Comparison of ENCODE assay signal across 23 cellular contexts in genomic region chr1:235133086-235133485, GRCh38. TPM values are rescaled to one million over a fixed set of nuclear protein-coding genes. Genes with fewer than 3 reads are reported as not detected.
DNase-seq lines count a peak whose midpoint lies in the region; ATAC-seq lines count a peak whose summit lies in the region.
"Had no signal": no experiment of that assay in that cellular context is flagged by ENCODE, and none has a peak within 500 bp of the region (broad histone marks: within the 10 kb centered on the region; RNA-seq: fewer than 3 reads in every experiment).

No MANE protein-coding gene starts in this region.

- H3K9me3 ChIP-seq in CD4-positive, alpha-beta memory T cell (ENCODE audit: control insufficient read depth in 1 of 2, low read length in 2 of 2) = no peaks in the 10 kb centered on the region
- H3K9me3 ChIP-seq: BE2C had no signal

- no peaks in the 10 kb centered on the region for H3K27me3 ChIP-seq in CD4-positive, alpha-beta memory T cell (ENCODE audit: insufficient read depth, low read length)
- H3K27me3 ChIP-seq: BE2C had no signal

- no peaks in the 10 kb centered on the region for H3K9me3 Mint-ChIP-seq in activated T-cell treated with anti-CD3 and anti-CD28 coated beads, Interleukin-2, amount 50 U/mL, for 24 hours
- H3K9me3 Mint-ChIP-seq in activated T-cell treated with anti-CD3 and anti-CD28 coated beads, Interleukin-2, amount 50 U/mL, for 4 hours = no peaks in the 10 kb centered on the region
- H3K9me3 Mint-ChIP-seq in CD4-positive, alpha-beta memory T cell = peaks cover 0 to 2% (median 0%) of the 10 kb centered on the region in 8 donors
- no peaks in the 10 kb centered on the region for H3K9me3 Mint-ChIP-seq in activated T-helper 17 cell treated with anti-CD3 and anti-CD28 coated beads, Interleukin-2, amount 50 U/mL, for 72 hours
- H3K9me3 Mint-ChIP-seq in naive thymus-derived CD8-positive, alpha-beta T cell = no peaks in the 10 kb centered on the region
- H3K9me3 Mint-ChIP-seq: CD8-positive, alpha-beta memory T cell had no signal

- DNase-seq in activated T-cell treated with anti-CD3 and anti-CD28 coated beads, Interleukin-2, amount 50 U/mL, for 24 hours = no peak
- no peak for DNase-seq in activated T-cell treated with anti-CD3 and anti-CD28 coated beads, Interleukin-2, amount 50 U/mL, for 4 hours
- DNase-seq in CD4-positive, alpha-beta memory T cell = no peak
- DNase-seq in naive thymus-derived CD8-positive, alpha-beta T cell = no peak
- no peak for DNase-seq in sciatic nerve (ENCODE audit: low spot score)
- DNase-seq: BE2C; CD8-positive, alpha-beta memory T cell; DMS53; EL; GOT3; IMR-90; Karpas-422; NCI-H1436; NCI-H1930; NCI-H226; NCI-H524 treated with DMSO at 0.1 percent for 48 hours; RPMI8226; SIG-M5 had no signal

- H3K4me1 ChIP-seq in CD4-positive, alpha-beta memory T cell (ENCODE audit: insufficient read depth, low read length) = peaks cover 7% of the 10 kb centered on the region

- H3K27me3 Mint-ChIP-seq in activated T-cell treated with anti-CD3 and anti-CD28 coated beads, Interleukin-2, amount 50 U/mL, for 24 hours = no peaks in the 10 kb centered on the region
- no peaks in the 10 kb centered on the region for H3K27me3 Mint-ChIP-seq in activated T-cell treated with anti-CD3 and anti-CD28 coated beads, Interleukin-2, amount 50 U/mL, for 4 hours (ENCODE audit: low read depth)
- no peaks in the 10 kb centered on the region for H3K27me3 Mint-ChIP-seq in CD4-positive, alpha-beta memory T cell
- no peaks in the 10 kb centered on the region for H3K27me3 Mint-ChIP-seq in activated T-helper 17 cell treated with anti-CD3 and anti-CD28 coated beads, Interleukin-2, amount 50 U/mL, for 72 hours
- no peaks in the 10 kb centered on the region for H3K27me3 Mint-ChIP-seq in naive thymus-derived CD8-positive, alpha-beta T cell
- H3K27me3 Mint-ChIP-seq: CD8-positive, alpha-beta memory T cell had no signal

- POLR2A ChIA-PET in CD4-positive, alpha-beta memory T cell (lab: Charles Lee; ENCODE audit: partially characterized antibody) = interaction anchor here (1.3 kb wide), 1 partner anchor 28 kb away, joined by 5 read pairs; the partner anchor contains the start of gene RBM34
- POLR2A ChIA-PET in naive thymus-derived CD8-positive, alpha-beta T cell (lab: Charles Lee) = no interaction called here

- H3K4me3 ChIP-seq in CD4-positive, alpha-beta memory T cell (ENCODE audit: low read length in 2 of 2) = no peak overlapping the region
- H3K4me3 ChIP-seq: GM12878 had no signal

- H3K36me3 ChIP-seq in CD4-positive, alpha-beta memory T cell (ENCODE audit: insufficient read depth, low read length) = peaks cover 28% of the 10 kb centered on the region

- intact Hi-C loops in CD4-positive, alpha-beta memory T cell (cut with micrococcal nuclease) = no loop called here
- intact Hi-C loops in sciatic nerve (cut with DNase I) = no loop called here

- H3K4me1 Mint-ChIP-seq in activated T-cell treated with anti-CD3 and anti-CD28 coated beads, Interleukin-2, amount 50 U/mL, for 24 hours (ENCODE audit: low read depth) = peaks cover 18% of the 10 kb centered on the region
- peaks cover 4% of the 10 kb centered on the region for H3K4me1 Mint-ChIP-seq in activated T-cell treated with anti-CD3 and anti-CD28 coated beads, Interleukin-2, amount 50 U/mL, for 4 hours (ENCODE audit: low read depth)
- H3K4me1 Mint-ChIP-seq in CD4-positive, alpha-beta memory T cell = peaks cover 0 to 17% (median 4%) of the 10 kb centered on the region in 4 donors
- H3K4me1 Mint-ChIP-seq in activated T-helper 17 cell treated with anti-CD3 and anti-CD28 coated beads, Interleukin-2, amount 50 U/mL, for 72 hours = no peaks in the 10 kb centered on the region
- H3K4me1 Mint-ChIP-seq in naive thymus-derived CD8-positive, alpha-beta T cell = peaks cover 2 to 10% (median 8%) of the 10 kb centered on the region in 4 donors

- H3K36me3 Mint-ChIP-seq in activated T-cell treated with anti-CD3 and anti-CD28 coated beads, Interleukin-2, amount 50 U/mL, for 24 hours (ENCODE audit: low read depth) = peaks cover 89% of the 10 kb centered on the region
- peaks cover 30% of the 10 kb centered on the region for H3K36me3 Mint-ChIP-seq in activated T-cell treated with anti-CD3 and anti-CD28 coated beads, Interleukin-2, amount 50 U/mL, for 4 hours (ENCODE audit: insufficient read depth)
- peaks cover 32 to 68% of the 10 kb centered on the region in 2 donors for H3K36me3 Mint-ChIP-seq in CD4-positive, alpha-beta memory T cell
- H3K36me3 Mint-ChIP-seq in activated T-helper 17 cell treated with anti-CD3 and anti-CD28 coated beads, Interleukin-2, amount 50 U/mL, for 72 hours (ENCODE audit: low read depth) = peaks cover 83% of the 10 kb centered on the region
- H3K36me3 Mint-ChIP-seq in naive thymus-derived CD8-positive, alpha-beta T cell = peaks cover 10 to 64% (median 20%) of the 10 kb centered on the region in 3 donors

- ATAC-seq in activated T-cell treated with anti-CD3 and anti-CD28 coated beads, Interleukin-2, amount 50 U/mL, for 4 hours = no peak
- ATAC-seq in activated T-helper 17 cell treated with anti-CD3 and anti-CD28 coated beads, Interleukin-2, amount 50 U/mL, for 72 hours (replicated peaks) = no peak
- ATAC-seq in naive thymus-derived CD8-positive, alpha-beta T cell = no peak
- ATAC-seq in HG03571 (IDR thresholded peaks at IDR 0.05; ENCODE audit: unreplicated experiment) (no peak), GM21447 (IDR thresholded peaks at IDR 0.05; ENCODE audit: unreplicated experiment) (no peak), sciatic nerve (no peak)
- ATAC-seq: GM12878, HCT116 had no signal

- peak overlapping the region; percentile 58 for H3K27ac Mint-ChIP-seq in activated T-cell treated with anti-CD3 and anti-CD28 coated beads, Interleukin-2, amount 50 U/mL, for 24 hours
- peak overlapping the region in 4 of 7 donors; percentile 35 to 81 (median 70) for H3K27ac Mint-ChIP-seq in CD4-positive, alpha-beta memory T cell
- H3K27ac Mint-ChIP-seq in activated T-helper 17 cell treated with anti-CD3 and anti-CD28 coated beads, Interleukin-2, amount 50 U/mL, for 72 hours = peak overlapping the region; percentile 52
- peak overlapping the region in 7 of 10 donors; percentile 7 to 61 (median 14) for H3K27ac Mint-ChIP-seq in naive thymus-derived CD8-positive, alpha-beta T cell

- no peak overlapping the region for H3K27ac ChIP-seq in CD4-positive, alpha-beta memory T cell (ENCODE audit: low read depth, low read length)

- CTCF ChIA-PET in CD4-positive, alpha-beta memory T cell (lab: Charles Lee; ENCODE audit: partially characterized antibody) = interaction anchor here (0.6 to 1.7 kb wide), 4 partner anchors 11 to 648 kb away, joined by 3 to 5 read pairs (median 4); no protein-coding TSS in a partner anchor

- no peak overlapping the region for H3K4me3 Mint-ChIP-seq in activated T-cell treated with anti-CD3 and anti-CD28 coated beads, Interleukin-2, amount 50 U/mL, for 24 hours
- no peak overlapping the region for H3K4me3 Mint-ChIP-seq in activated T-cell treated with anti-CD3 and anti-CD28 coated beads, Interleukin-2, amount 50 U/mL, for 4 hours
- no peak overlapping the region for H3K4me3 Mint-ChIP-seq in CD4-positive, alpha-beta memory T cell
- no peak overlapping the region for H3K4me3 Mint-ChIP-seq in activated T-helper 17 cell treated with anti-CD3 and anti-CD28 coated beads, Interleukin-2, amount 50 U/mL, for 72 hours
- no peak overlapping the region for H3K4me3 Mint-ChIP-seq in naive thymus-derived CD8-positive, alpha-beta T cell

RNA-seq across cellular contexts. Expression of gene TOMM20, which starts 4.4 kb away (rescaled TPM):
- 100 to 1,000 TPM; 154 to 173 (median 172) TPM for total RNA-seq in activated T-cell treated with anti-CD3 and anti-CD28 coated beads, Interleukin-2, amount 50 U/mL, for 4 hours
- total RNA-seq in CD4-positive, alpha-beta memory T cell = 100 to 1,000 TPM; 102 to 108 TPM
- polyA plus RNA-seq in CD4-positive, alpha-beta memory T cell = 10 to 100 TPM; 64.4 to 70.6 TPM
- total RNA-seq in activated T-helper 17 cell treated with anti-CD3 and anti-CD28 coated beads, Interleukin-2, amount 50 U/mL, for 72 hours = 100 to 1,000 TPM; 110 to 117 TPM
- 100 to 1,000 TPM; 104 to 111 TPM for total RNA-seq in naive thymus-derived CD8-positive, alpha-beta T cell
- polyA plus RNA-seq in naive thymus-derived CD8-positive, alpha-beta T cell = 10 to 100 TPM; 56.6 to 67.0 (median 60.7) TPM
- total RNA-seq in sciatic nerve = 97.5 TPM

RNA-seq across cellular contexts. Expression of gene RBM34, which starts 28.0 kb away (rescaled TPM):
- 100 to 1,000 TPM; 149 to 159 (median 159) TPM for total RNA-seq in activated T-cell treated with anti-CD3 and anti-CD28 coated beads, Interleukin-2, amount 50 U/mL, for 4 hours
- total RNA-seq in CD4-positive, alpha-beta memory T cell = 100 to 1,000 TPM; 120 TPM
- polyA plus RNA-seq in CD4-positive, alpha-beta memory T cell = 10 to 100 TPM; 55.2 to 79.8 TPM
- total RNA-seq in activated T-helper 17 cell treated with anti-CD3 and anti-CD28 coated beads, Interleukin-2, amount 50 U/mL, for 72 hours = 100 to 1,000 TPM; 114 to 122 TPM
- 100 to 1,000 TPM; 145 to 164 TPM for total RNA-seq in naive thymus-derived CD8-positive, alpha-beta T cell
- 10 to 100 TPM; 66.1 to 92.1 (median 70.4) TPM for polyA plus RNA-seq in naive thymus-derived CD8-positive, alpha-beta T cell
- total RNA-seq in sciatic nerve = 63.7 TPM

Comparison
In these comparisons a context has a peak if more than half of its experiments do, and no peak if none do; other contexts are left out.
1. H3K27ac Mint-ChIP-seq: peak in every context shown above with its lines; median percentile 70 in CD4-positive, alpha-beta memory T cell; 58 in activated T-cell treated with anti-CD3 and anti-CD28 coated beads, Interleukin-2, amount 50 U/mL, for 24 hours; 52 in activated T-helper 17 cell treated with anti-CD3 and anti-CD28 coated beads, Interleukin-2, amount 50 U/mL, for 72 hours; 14 in naive thymus-derived CD8-positive, alpha-beta T cell.